Comparison of ENCODE assay signal across 1 cellular context in genomic region chr7:2545746-2546425, GRCh38.
TF ChIP-seq lines count a peak whose summit lies in the region.

No MANE protein-coding gene starts in this region.

TF ChIP-seq in K562, 482 proteins besides CTCF, POLR2A, EP300 and RAD21:
- 0 out of 2 replicates have a peak, but pooled peaks have one; percentile 35 for TF ChIP-seq RBFOX2 (IDR thresholded peaks at IDR 0.05; ENCODE audit: low read depth, low read length)
- peak; percentile 32; the same call in 1 of the 2 replicates for TF ChIP-seq POLR2G (IDR thresholded peaks at IDR 0.05; ENCODE audit: low read depth, low read length)
- TF ChIP-seq ZNF121 (CRISPR knock-in tag; conservative IDR thresholded peaks at IDR 0.05) = 0 out of 2 replicates have a peak, but pooled peaks have one; percentile 7
- TF ChIP-seq MYNN (IDR thresholded peaks at IDR 0.05) = no peak
- no peak for TF ChIP-seq MYNN (CRISPR knock-in tag; IDR thresholded peaks at IDR 0.05)
